Comparison of ENCODE assay signal across 17 cellular contexts in the genomic region with DNA sequence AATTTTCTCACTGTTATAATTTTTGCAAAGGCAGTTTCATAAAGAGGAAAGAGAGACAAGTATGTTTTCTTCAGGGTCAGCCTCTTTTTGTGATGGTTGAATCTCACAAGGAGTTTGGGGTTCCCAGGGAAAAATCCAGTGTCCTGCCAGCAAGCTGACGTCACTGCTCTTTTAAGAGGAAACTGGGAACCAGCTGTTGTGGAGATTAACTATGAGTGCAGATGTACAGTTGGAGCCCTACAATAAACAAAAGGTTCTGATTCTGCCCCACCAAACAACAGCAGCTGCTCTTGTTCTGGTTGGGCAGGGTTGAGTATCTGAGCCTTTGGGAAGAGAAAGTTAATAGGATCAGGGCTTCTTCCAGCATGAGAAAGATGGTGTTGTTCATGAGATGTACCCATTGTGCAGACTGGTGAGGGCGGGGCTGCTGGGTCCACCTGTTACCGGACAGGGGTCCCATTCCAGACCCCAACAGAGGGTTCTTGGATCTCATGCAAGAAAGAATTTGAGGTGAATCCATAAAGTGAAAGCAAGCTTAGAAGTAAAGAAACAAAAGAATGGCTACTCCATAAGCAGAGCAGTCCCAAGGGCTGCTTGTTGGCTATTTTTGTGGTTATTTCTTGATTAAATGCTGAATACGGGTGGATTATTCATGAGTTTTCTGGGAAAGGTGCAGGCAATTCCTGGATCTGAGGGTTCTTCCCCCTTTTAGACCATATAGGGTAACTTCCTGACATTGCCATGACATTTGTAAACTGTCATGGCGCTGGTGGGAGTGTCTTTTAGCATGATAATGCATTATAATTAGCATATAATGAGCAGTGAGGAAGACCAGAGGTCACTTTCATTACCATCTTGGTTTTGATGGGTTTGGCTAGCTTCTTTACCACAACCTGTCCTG. TPM values are rescaled to one million over a fixed set of nuclear protein-coding genes. Genes with fewer than 3 reads are reported as not detected.
DNase-seq lines count a peak whose midpoint lies in the region; ATAC-seq and TF ChIP-seq lines count a peak whose summit lies in the region.
"Had no signal": no experiment of that assay in that cellular context is flagged by ENCODE, and none has a peak within 500 bp of the region (broad histone marks: within the 10 kb centered on the region; RNA-seq: fewer than 3 reads in every experiment).

No MANE protein-coding gene starts in this region.

- peaks cover 3% of the 10 kb centered on the region for H3K4me1 ChIP-seq in adipocyte (ENCODE audit: control insufficient read depth, insufficient read depth, low read length)
- H3K4me1 ChIP-seq in right cardiac atrium (ENCODE audit: control insufficient read depth, insufficient read depth, low read length): peaks cover 13% of the 10 kb centered on the region
- peaks cover 3 to 13% (median 6%) of the 10 kb centered on the region in 3 donors for H3K4me1 ChIP-seq in skeletal muscle tissue (ENCODE audit: control insufficient read depth in 3 of 3, insufficient read depth in 3 of 3, low read length in 3 of 3)
- H3K4me1 ChIP-seq: pancreas had no signal

- H3K36me3 ChIP-seq in adipocyte (ENCODE audit: control insufficient read depth, insufficient read depth, low read length, severe bottlenecking) (no peaks in the 10 kb centered on the region), skeletal muscle tissue (ENCODE audit: control insufficient read depth in 3 of 3, insufficient read depth in 3 of 3, low read length in 3 of 3) (no peaks in the 10 kb centered on the region)
- H3K36me3 ChIP-seq: pancreas had no signal

- H3K4me3 ChIP-seq in HFF-Myc (replicated peaks; ENCODE audit: low read depth, low read length) (no peak overlapping the region), adipocyte (ENCODE audit: low read length) (no peak overlapping the region), right cardiac atrium (ENCODE audit: low read length) (no peak overlapping the region), skeletal muscle tissue (ENCODE audit: low read length in 3 of 3) (no peak overlapping the region)
- H3K4me3 ChIP-seq: pancreas had no signal

- TF ChIP-seq CTCF in HFF-Myc (IDR thresholded peaks at IDR 0.05; ENCODE audit: low read depth, low read length, missing control alignments): no peak

- peaks cover 15% of the 10 kb centered on the region for H3K27me3 ChIP-seq in adipocyte (replicated peaks; ENCODE audit: control insufficient read depth, insufficient read depth, low read length)
- no peaks in the 10 kb centered on the region for H3K27me3 ChIP-seq in right cardiac atrium (ENCODE audit: control insufficient read depth, insufficient read depth)
- H3K27me3 ChIP-seq in skeletal muscle tissue (ENCODE audit: control insufficient read depth in 3 of 3, insufficient read depth in 3 of 3, low read length in 3 of 3): peaks cover 0 to 14% (median 3%) of the 10 kb centered on the region in 3 donors
- H3K27me3 ChIP-seq: pancreas had no signal

- no peak overlapping the region for H3K9ac ChIP-seq in adipocyte (ENCODE audit: low read length)
- H3K9ac ChIP-seq in skeletal muscle tissue (ENCODE audit: low read depth in 1 of 3, low read length in 3 of 3): no peak overlapping the region

- intact Hi-C loops in right cardiac atrium (cut with DNase I): no loop called here

- peak; percentile 49 for DNase-seq in HFF-Myc (ENCODE audit: extremely low read depth, low read depth)
- DNase-seq in adipocyte (ENCODE audit: low read depth): peak; percentile 11
- DNase-seq in right cardiac atrium: peak; percentile 69 to 88 (median 69)
- DNase-seq in T-helper 1 cell: no peak
- DNase-seq in activated gamma-delta T cell (lab: John Stamatoyannopoulos, UW): no peak
- DNase-seq in activated effector memory CD4-positive, alpha-beta T cell treated with anti-CD3 and anti-CD28 coated beads, Interleukin-2, amount 50 U/mL, for 16 hours: no peak
- DNase-seq: activated CD4-positive, alpha-beta T cell treated with anti-CD3 and anti-CD28 coated beads for 4 hours; activated naive CD4-positive, alpha-beta T cell; left colon; NCI-H1092 treated with DMSO at 0.1 percent for 48 hours; NK-92 treated with Interleukin-12 subunit alpha and Interleukin-12 subunit beta, amount 100 ng/mL, for 24 hours; pancreas; stimulated activated CD4-positive, alpha-beta T cell treated with anti-CD3 and anti-CD28 coated beads, Interleukin-2, amount 100 ng/mL, for 48 hours had no signal

- ATAC-seq in right cardiac atrium (peak; percentile 56 to 84), GM21528 (IDR thresholded peaks at IDR 0.05; ENCODE audit: low FRiP score, unreplicated experiment) (no peak)
- ATAC-seq: left colon, pancreas had no signal

- no peaks in the 10 kb centered on the region for H3K9me3 ChIP-seq in adipocyte (ENCODE audit: control insufficient read depth, low read length)
- H3K9me3 ChIP-seq in right cardiac atrium (ENCODE audit: control insufficient read depth, low read length): no peaks in the 10 kb centered on the region
- H3K9me3 ChIP-seq in skeletal muscle tissue (ENCODE audit: control insufficient read depth in 3 of 3, low read length in 3 of 3): no peaks in the 10 kb centered on the region
- H3K9me3 ChIP-seq: pancreas had no signal

- WGBS in right cardiac atrium: 70% methylated on average over 5 of the region's 5 CpGs

- no peak overlapping the region for H3K27ac ChIP-seq in right cardiac atrium (ENCODE audit: low read length)
- peak overlapping the region; percentile 25 for H3K27ac ChIP-seq in skeletal muscle tissue (ENCODE audit: low read depth, low read length)
- H3K27ac ChIP-seq: pancreas had no signal

RNA-seq across cellular contexts. Expression of a gene that starts 12.5 kb away (rescaled TPM):
- total RNA-seq in right cardiac atrium: 1 to 10 TPM in 3 of 4 donors, under 1 TPM in 1; 0.81 to 2.9 (median 1.9) TPM
- 1.1 TPM for polyA plus RNA-seq in right cardiac atrium
- 2.1 TPM for total RNA-seq in skeletal muscle tissue
- total RNA-seq: cerebellum, H1 had no signal

Comparison
In these comparisons a context has a peak if more than half of its experiments do, and no peak if none do; other contexts are left out.
1. DNase-seq: peak in HFF-Myc (single experiment), adipocyte (single experiment) and right cardiac atrium (3 of 3); none in T-helper 1 cell (0 of 5), activated gamma-delta T cell (single experiment) and activated effector memory CD4-positive, alpha-beta T cell treated with anti-CD3 and anti-CD28 coated beads, Interleukin-2, amount 50 U/mL, for 16 hours (single experiment).